ENCODE assay signal across 18 cellular contexts in the genomic region with DNA sequence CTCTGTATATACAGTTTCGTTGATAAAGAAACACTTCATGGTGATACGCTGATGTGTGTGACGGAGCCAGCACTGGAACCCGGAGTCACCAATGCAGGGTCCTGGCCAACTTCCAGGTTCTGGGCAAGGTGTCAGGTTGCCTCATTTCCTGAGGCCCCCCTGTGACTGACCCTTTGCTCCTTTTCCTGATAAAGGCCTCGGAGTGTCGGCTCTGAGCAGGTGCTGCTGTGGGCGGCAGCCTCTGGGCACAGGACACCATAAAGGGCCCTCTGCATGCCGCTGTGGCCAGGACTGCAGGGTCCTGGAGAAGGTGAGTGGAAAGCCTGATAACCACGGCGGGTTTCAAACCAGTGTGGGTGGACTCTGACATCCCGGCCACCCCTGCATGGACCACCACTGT. TPM values are rescaled to one million over a fixed set of nuclear protein-coding genes. Genes with fewer than 3 reads are reported as not detected.
DNase-seq lines count a peak whose midpoint lies in the region; ATAC-seq, FAIRE-seq and TF ChIP-seq lines count a peak whose summit lies in the region.
"Had no signal": no experiment of that assay in that cellular context is flagged by ENCODE, and none has a peak within 500 bp of the region (broad histone marks: within the 10 kb centered on the region; RNA-seq: fewer than 3 reads in every experiment).

No MANE protein-coding gene starts in this region.

- 51 to 75% (median 56%) methylated on average over 10 to 11 of the region's 11 CpGs for WGBS in heart left ventricle, 4 donors

- peak in 3 of 4 donors; percentile 8 to 50 (median 18) for ATAC-seq in heart left ventricle
- ATAC-seq: Panc1 had no signal

- no peak overlapping the region for H3K4me3 ChIP-seq in heart left ventricle
- H3K4me3 ChIP-seq: HAP-1 had no signal

- peaks cover 0 to 17% (median 0%) of the 10 kb centered on the region in 12 donors for H3K4me1 ChIP-seq in heart left ventricle
- H3K4me1 ChIP-seq: BE2C, HAP-1 had no signal

- intact Hi-C loops in heart left ventricle (cut with DNase I): no loop called here
- intact Hi-C loops in cardiac septum (cut with DNase I): no loop called here

- DNase-seq in heart left ventricle (peak in 1 of 5 donors; percentile 26), cardiac septum (ENCODE audit: low spot score) (no peak), NCI-H1092 treated with DMSO at 0.1 percent for 48 hours (lab: John Stamatoyannopoulos, UW) (peak; percentile 32), dermis blood vessel endothelial cell (peak; percentile 9), NAMALWA (ENCODE audit: low spot score) (no peak), RCC 7860 (ENCODE audit: low spot score) (no peak), HTR-8/SVneo (ENCODE audit: insufficient read length, low spot score) (no peak)
- DNase-seq: BE2C; CD4-positive, alpha-beta T cell; COR-L47; DMS79 treated with DMSO at 0.1 percent for 48 hours; Kasumi-1; NCI-H1436 treated with DMSO at 0.1 percent for 48 hours; NCI-H510A treated with DMSO at 0.1 percent for 48 hours; NCI-H748 treated with DMSO at 0.1 percent for 48 hours had no signal

- FAIRE-seq in RCC 7860 (lab: Jason Lieb, UNC) (no peak), HTR-8/SVneo (lab: Jason Lieb, UNC) (no peak)
- FAIRE-seq: GM12891 had no signal

- TF ChIP-seq CTCF in heart left ventricle (IDR thresholded peaks at IDR 0.05): no peak

- no peak for TF ChIP-seq POLR2A in heart left ventricle (IDR thresholded peaks at IDR 0.05)

- H3K27ac ChIP-seq in heart left ventricle: no peak overlapping the region

- H3K36me3 ChIP-seq in heart left ventricle: peaks cover 10 to 99% (median 94%) of the 10 kb centered on the region in 9 donors

- H3K9me3 ChIP-seq in heart left ventricle: no peaks in the 10 kb centered on the region
- H3K9me3 ChIP-seq: BE2C, HAP-1 had no signal

- no peaks in the 10 kb centered on the region for H3K27me3 ChIP-seq in heart left ventricle
- H3K27me3 ChIP-seq: BE2C had no signal

RNA-seq across cellular contexts. Expression of gene MYDGF, which starts 17.3 kb away (rescaled TPM):
- 10 to 100 TPM; 19.1 to 49.1 (median 25.5) TPM for total RNA-seq in heart left ventricle
- polyA plus RNA-seq in heart left ventricle: 100 to 1,000 TPM in 1 of 2 donors, 10 to 100 TPM in 1; 33.1 to 201 TPM
- total RNA-seq in cardiac septum: 37.1 TPM
- total RNA-seq in dermis blood vessel endothelial cell: 140 and 183 TPM in 2 replicates

RNA-seq across cellular contexts. Expression of gene DPP9, which starts 36.2 kb away (rescaled TPM):
- total RNA-seq in heart left ventricle: 10 to 100 TPM; 38.9 to 65.2 (median 47.7) TPM
- polyA plus RNA-seq in heart left ventricle: 10 to 100 TPM; 30.7 to 59.6 TPM
- 39.0 TPM for total RNA-seq in cardiac septum
- 42.9 and 64.4 TPM in 2 replicates for total RNA-seq in dermis blood vessel endothelial cell

RNA-seq across cellular contexts. Expression of gene TNFAIP8L1, which starts 48.1 kb away (rescaled TPM):
- total RNA-seq in heart left ventricle (10 to 100 TPM in 1 of 9 donors, 1 to 10 TPM in 8; 2.8 to 15.1 (median 5.8) TPM), cardiac septum (3.6 TPM), dermis blood vessel endothelial cell (65.4 and 70.1 TPM in 2 replicates)
- polyA plus RNA-seq in heart left ventricle: 1 to 10 TPM; 6.1 to 6.2 TPM

Comparison
In these comparisons a context has a peak if more than half of its experiments do, and no peak if none do; other contexts are left out.
1. DNase-seq: peak in NCI-H1092 treated with DMSO at 0.1 percent for 48 hours (single experiment) and dermis blood vessel endothelial cell (single experiment); none in cardiac septum (single experiment), NAMALWA (single experiment), RCC 7860 (single experiment) and HTR-8/SVneo (single experiment).